ENCODE assay signal across 8 cellular contexts in genomic region chr17:43170140-43170765, GRCh38. TPM values are rescaled to one million over a fixed set of nuclear protein-coding genes. Genes with fewer than 3 reads are reported as not detected.
A peak's percentile ranks its signal among the peaks of the same experiment; 100 is the strongest.
DNase-seq lines count a peak whose midpoint lies in the region; ATAC-seq and TF ChIP-seq lines count a peak whose summit lies in the region.

No MANE protein-coding gene starts in this region.

- H3K4me1 ChIP-seq in BLaER1 (peaks cover 30% of the 10 kb centered on the region), left lung (peaks cover 14 to 55% of the 10 kb centered on the region in 2 donors)

- no peaks in the 10 kb centered on the region for H3K27me3 ChIP-seq in BLaER1
- no peaks in the 10 kb centered on the region for H3K27me3 ChIP-seq in left lung

- peaks cover 16% of the 10 kb centered on the region for H3K36me3 ChIP-seq in BLaER1
- H3K36me3 ChIP-seq in left lung, result no peaks in the 10 kb centered on the region

- DNase-seq in NCI-H69 (lab: John Stamatoyannopoulos, UW), result peak; percentile 99
- DNase-seq in activated CD4-positive, alpha-beta T cell treated with anti-CD3 and anti-CD28 coated beads, Interleukin-2, amount 50 U/mL, for 1 hour, result peak; percentile 82
- peak; percentile 95 to 97 for DNase-seq in dermis microvascular lymphatic vessel endothelial cell (ENCODE audit: low read depth in 2 of 2)
- peak; percentile 88 to 92 for DNase-seq in left lung
- DNase-seq in stimulated activated CD4-positive, alpha-beta T cell treated with anti-CD3 and anti-CD28 coated beads, Interleukin-2, amount 100 ng/mL, for 48 hours, result peak; percentile 71 to 74

- H3K4me3 ChIP-seq in BLaER1 (peak overlapping the region; percentile 83), left lung (peak overlapping the region; percentile 63 to 80)

- intact Hi-C loops in left lung (cut with DNase I), result no loop called here

- H3K9me3 ChIP-seq in BLaER1 (no peaks in the 10 kb centered on the region), left lung (no peaks in the 10 kb centered on the region)

- H3K9ac ChIP-seq in BLaER1, result peak overlapping the region; percentile 88

- peak overlapping the region; percentile 97 for H3K4me2 ChIP-seq in BLaER1

- H3K27ac ChIP-seq in BLaER1 (peak overlapping the region; percentile 93), left lung (peak overlapping the region; percentile 97 to 99)

- no peak for TF ChIP-seq CTCF in left lung (IDR thresholded peaks at IDR 0.05)

- H4K20me1 ChIP-seq in BLaER1, result peaks cover 7% of the 10 kb centered on the region; the same call in 1 of the 2 replicates

- ATAC-seq in GM19395 (IDR thresholded peaks at IDR 0.05; ENCODE audit: unreplicated experiment) (peak; percentile 71), HG03521 (IDR thresholded peaks at IDR 0.05; ENCODE audit: unreplicated experiment) (peak; percentile 72), left lung (peak; percentile 91)

RNA-seq across cellular contexts. Expression of gene NBR1, which starts 0.8 kb away (rescaled TPM):
- total RNA-seq in dermis microvascular lymphatic vessel endothelial cell, result 72.5 and 93.4 TPM in 2 replicates
- total RNA-seq in left lung, result 10 to 100 TPM; 62.4 to 78.2 TPM

RNA-seq across cellular contexts. Expression of gene TMEM106A, which starts 41.4 kb away (rescaled TPM):
- total RNA-seq in dermis microvascular lymphatic vessel endothelial cell (1.2 and 1.9 TPM in 2 replicates), left lung (10 to 100 TPM; 14.4 to 26.8 TPM)

RNA-seq across cellular contexts. Expression of gene BRCA1, which starts 45.1 kb away (rescaled TPM):
- total RNA-seq in dermis microvascular lymphatic vessel endothelial cell (7.7 and 15.8 TPM in 2 replicates), left lung (10 to 100 TPM; 10.3 to 17.7 TPM)

RNA-seq across cellular contexts. Expression of gene CCDC200, which starts 58.2 kb away (rescaled TPM):
- total RNA-seq in dermis microvascular lymphatic vessel endothelial cell (not detected in 2 replicates), left lung (under 1 TPM in 1 of 2 donors, not detected in 1; 0.37 TPM)

Comparison
In these comparisons a context has a peak if more than half of its experiments do, and no peak if none do; other contexts are left out.
1. Peak in every context shown above with its lines: DNase-seq, ATAC-seq, H3K4me3 ChIP-seq and H3K27ac ChIP-seq.